1 cellular context compared by ENCODE assay signal in the genomic region with DNA sequence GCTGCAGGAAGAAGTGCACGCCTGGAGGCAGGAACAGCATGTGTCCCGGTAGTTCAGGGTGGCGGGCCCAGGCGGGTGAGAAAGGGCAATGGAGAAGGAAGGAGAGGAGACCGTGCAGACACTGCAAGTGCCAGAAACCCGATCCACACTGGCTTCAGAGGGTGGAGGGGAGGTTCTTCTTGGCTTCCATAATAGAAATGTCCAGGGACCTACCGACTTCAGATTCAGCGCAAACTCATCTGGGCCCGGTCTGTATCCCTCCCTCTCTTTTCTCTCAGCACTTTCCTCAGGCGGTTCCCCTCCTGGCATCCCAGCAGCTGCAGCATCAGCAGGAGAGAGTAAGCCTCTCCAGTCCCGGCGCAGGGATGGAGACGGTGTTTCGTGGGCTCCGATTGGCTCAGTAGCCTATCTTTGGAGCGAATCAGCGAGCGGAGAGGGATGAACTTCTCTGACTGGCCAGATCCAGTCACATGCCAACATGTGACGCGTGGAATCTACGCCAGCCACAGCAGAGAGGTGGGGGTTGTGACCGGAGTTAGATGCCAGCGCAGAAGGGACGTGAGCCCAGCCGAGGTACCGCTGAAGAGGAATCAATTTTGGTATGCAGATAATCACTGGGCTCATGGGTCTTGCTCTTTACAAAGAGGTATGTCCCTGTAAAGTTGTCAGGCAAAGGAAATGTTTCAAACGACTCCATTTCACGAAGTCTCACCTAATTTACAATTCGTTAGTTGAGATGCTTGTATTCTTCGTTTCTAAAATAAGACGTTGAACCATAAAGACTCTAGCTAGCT.
TF ChIP-seq lines count a peak whose summit lies in the region.

No MANE protein-coding gene starts in this region.

TF ChIP-seq in HepG2, 621 proteins besides CTCF, POLR2A, EP300 and RAD21 (continued from another document and continues in another):
- TF ChIP-seq ZFP37 (CRISPR knock-in tag; IDR thresholded peaks at IDR 0.05; ENCODE audit: borderline replicate concordance), result no peak
- TF ChIP-seq SETDB1 (CRISPR knock-in tag; IDR thresholded peaks at IDR 0.05; ENCODE audit: borderline replicate concordance), result no peak
- TF ChIP-seq CCDC6 (CRISPR knock-in tag; IDR thresholded peaks at IDR 0.05), result no peak
- TF ChIP-seq KLF16 (CRISPR knock-in tag; IDR thresholded peaks at IDR 0.05), result peak in 1 of 2 experiments; percentile 43; a peak in 1 of 4 replicates
- TF ChIP-seq, protein P1, sequence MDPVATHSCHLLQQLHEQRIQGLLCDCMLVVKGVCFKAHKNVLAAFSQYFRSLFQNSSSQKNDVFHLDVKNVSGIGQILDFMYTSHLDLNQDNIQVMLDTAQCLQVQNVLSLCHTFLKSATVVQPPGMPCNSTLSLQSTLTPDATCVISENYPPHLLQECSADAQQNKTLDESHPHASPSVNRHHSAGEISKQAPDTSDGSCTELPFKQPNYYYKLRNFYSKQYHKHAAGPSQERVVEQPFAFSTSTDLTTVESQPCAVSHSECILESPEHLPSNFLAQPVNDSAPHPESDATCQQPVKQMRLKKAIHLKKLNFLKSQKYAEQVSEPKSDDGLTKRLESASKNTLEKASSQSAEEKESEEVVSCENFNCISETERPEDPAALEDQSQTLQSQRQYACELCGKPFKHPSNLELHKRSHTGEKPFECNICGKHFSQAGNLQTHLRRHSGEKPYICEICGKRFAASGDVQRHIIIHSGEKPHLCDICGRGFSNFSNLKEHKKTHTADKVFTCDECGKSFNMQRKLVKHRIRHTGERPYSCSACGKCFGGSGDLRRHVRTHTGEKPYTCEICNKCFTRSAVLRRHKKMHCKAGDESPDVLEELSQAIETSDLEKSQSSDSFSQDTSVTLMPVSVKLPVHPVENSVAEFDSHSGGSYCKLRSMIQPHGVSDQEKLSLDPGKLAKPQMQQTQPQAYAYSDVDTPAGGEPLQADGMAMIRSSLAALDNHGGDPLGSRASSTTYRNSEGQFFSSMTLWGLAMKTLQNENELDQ (CRISPR knock-in tag; IDR thresholded peaks at IDR 0.05; ENCODE audit: borderline replicate concordance), result no peak
- no peak for TF ChIP-seq MTF1 (CRISPR knock-in tag; IDR thresholded peaks at IDR 0.05)
- TF ChIP-seq SNAI1 (CRISPR knock-in tag; IDR thresholded peaks at IDR 0.05; ENCODE audit: borderline replicate concordance), result no peak
- TF ChIP-seq IKZF4 (CRISPR knock-in tag; IDR thresholded peaks at IDR 0.05; ENCODE audit: borderline replicate concordance, low read depth, not compliant biosample characterization), result peak; percentile 56
- peak; percentile 45; the same call in 1 of the 2 replicates for TF ChIP-seq NFKB2 (CRISPR knock-in tag; IDR thresholded peaks at IDR 0.05; ENCODE audit: borderline replicate concordance)
- TF ChIP-seq POGZ (CRISPR knock-in tag; IDR thresholded peaks at IDR 0.05), result peak; percentile 58; the same call in 1 of the 2 replicates
- peak; percentile 53; the same call in 1 of the 2 replicates for TF ChIP-seq ZNF724P (CRISPR knock-in tag; IDR thresholded peaks at IDR 0.05; ENCODE audit: borderline replicate concordance)
- no peak for TF ChIP-seq SAFB2 (CRISPR knock-in tag; IDR thresholded peaks at IDR 0.05; ENCODE audit: borderline replicate concordance, low read depth)
- TF ChIP-seq SOX13 (IDR thresholded peaks at IDR 0.05), result no peak
- TF ChIP-seq SOX13 (CRISPR knock-in tag; conservative IDR thresholded peaks at IDR 0.05 in 1 of 2, IDR thresholded peaks at IDR 0.05 in 1 of 2), result no peak
- no peak for TF ChIP-seq MTA1 (CRISPR knock-in tag; IDR thresholded peaks at IDR 0.05; ENCODE audit: borderline replicate concordance)
- TF ChIP-seq ZNF549 (CRISPR knock-in tag; IDR thresholded peaks at IDR 0.05), result no peak
- peak; percentile 64 for TF ChIP-seq SP2 (CRISPR knock-in tag; IDR thresholded peaks at IDR 0.05)
- TF ChIP-seq RELA (CRISPR knock-in tag; IDR thresholded peaks at IDR 0.05), result no peak
- no peak for TF ChIP-seq EEA1 (CRISPR knock-in tag; IDR thresholded peaks at IDR 0.05; ENCODE audit: borderline replicate concordance)
- TF ChIP-seq, protein P2, sequence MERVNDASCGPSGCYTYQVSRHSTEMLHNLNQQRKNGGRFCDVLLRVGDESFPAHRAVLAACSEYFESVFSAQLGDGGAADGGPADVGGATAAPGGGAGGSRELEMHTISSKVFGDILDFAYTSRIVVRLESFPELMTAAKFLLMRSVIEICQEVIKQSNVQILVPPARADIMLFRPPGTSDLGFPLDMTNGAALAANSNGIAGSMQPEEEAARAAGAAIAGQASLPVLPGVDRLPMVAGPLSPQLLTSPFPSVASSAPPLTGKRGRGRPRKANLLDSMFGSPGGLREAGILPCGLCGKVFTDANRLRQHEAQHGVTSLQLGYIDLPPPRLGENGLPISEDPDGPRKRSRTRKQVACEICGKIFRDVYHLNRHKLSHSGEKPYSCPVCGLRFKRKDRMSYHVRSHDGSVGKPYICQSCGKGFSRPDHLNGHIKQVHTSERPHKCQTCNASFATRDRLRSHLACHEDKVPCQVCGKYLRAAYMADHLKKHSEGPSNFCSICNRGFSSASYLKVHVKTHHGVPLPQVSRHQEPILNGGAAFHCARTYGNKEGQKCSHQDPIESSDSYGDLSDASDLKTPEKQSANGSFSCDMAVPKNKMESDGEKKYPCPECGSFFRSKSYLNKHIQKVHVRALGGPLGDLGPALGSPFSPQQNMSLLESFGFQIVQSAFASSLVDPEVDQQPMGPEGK (CRISPR knock-in tag; IDR thresholded peaks at IDR 0.05), result peak; percentile 40; the same call in 1 of the 2 replicates
- no peak for TF ChIP-seq PHF5A (CRISPR knock-in tag; IDR thresholded peaks at IDR 0.05; ENCODE audit: low read depth, unreplicated experiment)
- peak; percentile 54 for TF ChIP-seq HDAC2 (CRISPR knock-in tag; IDR thresholded peaks at IDR 0.05)
- TF ChIP-seq, protein P3, sequence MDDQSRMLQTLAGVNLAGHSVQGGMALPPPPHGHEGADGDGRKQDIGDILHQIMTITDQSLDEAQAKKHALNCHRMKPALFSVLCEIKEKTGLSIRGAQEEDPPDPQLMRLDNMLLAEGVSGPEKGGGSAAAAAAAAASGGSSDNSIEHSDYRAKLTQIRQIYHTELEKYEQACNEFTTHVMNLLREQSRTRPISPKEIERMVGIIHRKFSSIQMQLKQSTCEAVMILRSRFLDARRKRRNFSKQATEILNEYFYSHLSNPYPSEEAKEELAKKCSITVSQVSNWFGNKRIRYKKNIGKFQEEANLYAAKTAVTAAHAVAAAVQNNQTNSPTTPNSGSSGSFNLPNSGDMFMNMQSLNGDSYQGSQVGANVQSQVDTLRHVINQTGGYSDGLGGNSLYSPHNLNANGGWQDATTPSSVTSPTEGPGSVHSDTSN (CRISPR knock-in tag; IDR thresholded peaks at IDR 0.05; ENCODE audit: borderline replicate concordance), result no peak
- TF ChIP-seq, protein P4, sequence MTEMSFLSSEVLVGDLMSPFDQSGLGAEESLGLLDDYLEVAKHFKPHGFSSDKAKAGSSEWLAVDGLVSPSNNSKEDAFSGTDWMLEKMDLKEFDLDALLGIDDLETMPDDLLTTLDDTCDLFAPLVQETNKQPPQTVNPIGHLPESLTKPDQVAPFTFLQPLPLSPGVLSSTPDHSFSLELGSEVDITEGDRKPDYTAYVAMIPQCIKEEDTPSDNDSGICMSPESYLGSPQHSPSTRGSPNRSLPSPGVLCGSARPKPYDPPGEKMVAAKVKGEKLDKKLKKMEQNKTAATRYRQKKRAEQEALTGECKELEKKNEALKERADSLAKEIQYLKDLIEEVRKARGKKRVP (CRISPR knock-in tag; IDR thresholded peaks at IDR 0.05), result no peak
- TF ChIP-seq, protein P5, sequence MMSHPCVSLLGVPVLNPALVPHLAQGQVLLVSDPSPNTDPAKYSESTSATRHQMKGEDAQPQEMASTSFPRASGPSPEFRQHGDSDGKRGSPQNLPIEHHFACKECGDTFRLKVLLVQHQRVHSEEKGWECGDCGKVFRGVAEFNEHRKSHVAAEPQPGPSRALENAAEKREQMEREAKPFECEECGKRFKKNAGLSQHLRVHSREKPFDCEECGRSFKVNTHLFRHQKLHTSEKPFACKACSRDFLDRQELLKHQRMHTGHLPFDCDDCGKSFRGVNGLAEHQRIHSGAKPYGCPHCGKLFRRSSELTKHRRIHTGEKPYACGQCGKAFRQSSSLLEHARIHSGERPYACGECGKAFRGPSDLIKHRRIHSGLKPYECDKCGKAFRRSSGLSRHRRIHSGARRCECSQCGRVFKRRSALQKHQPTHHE (CRISPR knock-in tag; IDR thresholded peaks at IDR 0.05; ENCODE audit: borderline replicate concordance), result no peak
- TF ChIP-seq, protein P6, sequence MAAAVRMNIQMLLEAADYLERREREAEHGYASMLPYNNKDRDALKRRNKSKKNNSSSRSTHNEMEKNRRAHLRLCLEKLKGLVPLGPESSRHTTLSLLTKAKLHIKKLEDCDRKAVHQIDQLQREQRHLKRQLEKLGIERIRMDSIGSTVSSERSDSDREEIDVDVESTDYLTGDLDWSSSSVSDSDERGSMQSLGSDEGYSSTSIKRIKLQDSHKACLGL (CRISPR knock-in tag; IDR thresholded peaks at IDR 0.05), result no peak
- TF ChIP-seq TCF7L2 (IDR thresholded peaks at IDR 0.05; ENCODE audit: low read depth, low read length), result no peak
- TF ChIP-seq ZNF761 (CRISPR knock-in tag; conservative IDR thresholded peaks at IDR 0.05), result no peak
- TF ChIP-seq ZNF3 (CRISPR knock-in tag; IDR thresholded peaks at IDR 0.05), result no peak
- TF ChIP-seq, protein P7, sequence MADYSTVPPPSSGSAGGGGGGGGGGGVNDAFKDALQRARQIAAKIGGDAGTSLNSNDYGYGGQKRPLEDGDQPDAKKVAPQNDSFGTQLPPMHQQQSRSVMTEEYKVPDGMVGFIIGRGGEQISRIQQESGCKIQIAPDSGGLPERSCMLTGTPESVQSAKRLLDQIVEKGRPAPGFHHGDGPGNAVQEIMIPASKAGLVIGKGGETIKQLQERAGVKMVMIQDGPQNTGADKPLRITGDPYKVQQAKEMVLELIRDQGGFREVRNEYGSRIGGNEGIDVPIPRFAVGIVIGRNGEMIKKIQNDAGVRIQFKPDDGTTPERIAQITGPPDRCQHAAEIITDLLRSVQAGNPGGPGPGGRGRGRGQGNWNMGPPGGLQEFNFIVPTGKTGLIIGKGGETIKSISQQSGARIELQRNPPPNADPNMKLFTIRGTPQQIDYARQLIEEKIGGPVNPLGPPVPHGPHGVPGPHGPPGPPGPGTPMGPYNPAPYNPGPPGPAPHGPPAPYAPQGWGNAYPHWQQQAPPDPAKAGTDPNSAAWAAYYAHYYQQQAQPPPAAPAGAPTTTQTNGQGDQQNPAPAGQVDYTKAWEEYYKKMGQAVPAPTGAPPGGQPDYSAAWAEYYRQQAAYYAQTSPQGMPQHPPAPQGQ (CRISPR knock-in tag; IDR thresholded peaks at IDR 0.05; ENCODE audit: borderline replicate concordance), result no peak
- peak; percentile 72; the same call in 1 of the 2 replicates for TF ChIP-seq SALL1 (CRISPR knock-in tag; IDR thresholded peaks at IDR 0.05)
- TF ChIP-seq SMAD9 (CRISPR knock-in tag; IDR thresholded peaks at IDR 0.05), result no peak
- TF ChIP-seq NFATC3 (CRISPR knock-in tag; IDR thresholded peaks at IDR 0.05), result no peak
- TF ChIP-seq, protein P8, sequence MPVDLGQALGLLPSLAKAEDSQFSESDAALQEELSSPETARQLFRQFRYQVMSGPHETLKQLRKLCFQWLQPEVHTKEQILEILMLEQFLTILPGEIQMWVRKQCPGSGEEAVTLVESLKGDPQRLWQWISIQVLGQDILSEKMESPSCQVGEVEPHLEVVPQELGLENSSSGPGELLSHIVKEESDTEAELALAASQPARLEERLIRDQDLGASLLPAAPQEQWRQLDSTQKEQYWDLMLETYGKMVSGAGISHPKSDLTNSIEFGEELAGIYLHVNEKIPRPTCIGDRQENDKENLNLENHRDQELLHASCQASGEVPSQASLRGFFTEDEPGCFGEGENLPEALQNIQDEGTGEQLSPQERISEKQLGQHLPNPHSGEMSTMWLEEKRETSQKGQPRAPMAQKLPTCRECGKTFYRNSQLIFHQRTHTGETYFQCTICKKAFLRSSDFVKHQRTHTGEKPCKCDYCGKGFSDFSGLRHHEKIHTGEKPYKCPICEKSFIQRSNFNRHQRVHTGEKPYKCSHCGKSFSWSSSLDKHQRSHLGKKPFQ (CRISPR knock-in tag; IDR thresholded peaks at IDR 0.05; ENCODE audit: insufficient replicate concordance), result no peak
- TF ChIP-seq, protein P9, sequence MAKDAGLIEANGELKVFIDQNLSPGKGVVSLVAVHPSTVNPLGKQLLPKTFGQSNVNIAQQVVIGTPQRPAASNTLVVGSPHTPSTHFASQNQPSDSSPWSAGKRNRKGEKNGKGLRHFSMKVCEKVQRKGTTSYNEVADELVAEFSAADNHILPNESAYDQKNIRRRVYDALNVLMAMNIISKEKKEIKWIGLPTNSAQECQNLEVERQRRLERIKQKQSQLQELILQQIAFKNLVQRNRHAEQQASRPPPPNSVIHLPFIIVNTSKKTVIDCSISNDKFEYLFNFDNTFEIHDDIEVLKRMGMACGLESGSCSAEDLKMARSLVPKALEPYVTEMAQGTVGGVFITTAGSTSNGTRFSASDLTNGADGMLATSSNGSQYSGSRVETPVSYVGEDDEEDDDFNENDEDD (CRISPR knock-in tag; IDR thresholded peaks at IDR 0.05; ENCODE audit: borderline replicate concordance), result peak; percentile 15; the same call in 1 of the 2 replicates
- no peak for TF ChIP-seq FOXA3 (CRISPR knock-in tag; IDR thresholded peaks at IDR 0.05)
- TF ChIP-seq ZNF703 (CRISPR knock-in tag; IDR thresholded peaks at IDR 0.05; ENCODE audit: borderline replicate concordance), result no peak
- TF ChIP-seq, protein P10, sequence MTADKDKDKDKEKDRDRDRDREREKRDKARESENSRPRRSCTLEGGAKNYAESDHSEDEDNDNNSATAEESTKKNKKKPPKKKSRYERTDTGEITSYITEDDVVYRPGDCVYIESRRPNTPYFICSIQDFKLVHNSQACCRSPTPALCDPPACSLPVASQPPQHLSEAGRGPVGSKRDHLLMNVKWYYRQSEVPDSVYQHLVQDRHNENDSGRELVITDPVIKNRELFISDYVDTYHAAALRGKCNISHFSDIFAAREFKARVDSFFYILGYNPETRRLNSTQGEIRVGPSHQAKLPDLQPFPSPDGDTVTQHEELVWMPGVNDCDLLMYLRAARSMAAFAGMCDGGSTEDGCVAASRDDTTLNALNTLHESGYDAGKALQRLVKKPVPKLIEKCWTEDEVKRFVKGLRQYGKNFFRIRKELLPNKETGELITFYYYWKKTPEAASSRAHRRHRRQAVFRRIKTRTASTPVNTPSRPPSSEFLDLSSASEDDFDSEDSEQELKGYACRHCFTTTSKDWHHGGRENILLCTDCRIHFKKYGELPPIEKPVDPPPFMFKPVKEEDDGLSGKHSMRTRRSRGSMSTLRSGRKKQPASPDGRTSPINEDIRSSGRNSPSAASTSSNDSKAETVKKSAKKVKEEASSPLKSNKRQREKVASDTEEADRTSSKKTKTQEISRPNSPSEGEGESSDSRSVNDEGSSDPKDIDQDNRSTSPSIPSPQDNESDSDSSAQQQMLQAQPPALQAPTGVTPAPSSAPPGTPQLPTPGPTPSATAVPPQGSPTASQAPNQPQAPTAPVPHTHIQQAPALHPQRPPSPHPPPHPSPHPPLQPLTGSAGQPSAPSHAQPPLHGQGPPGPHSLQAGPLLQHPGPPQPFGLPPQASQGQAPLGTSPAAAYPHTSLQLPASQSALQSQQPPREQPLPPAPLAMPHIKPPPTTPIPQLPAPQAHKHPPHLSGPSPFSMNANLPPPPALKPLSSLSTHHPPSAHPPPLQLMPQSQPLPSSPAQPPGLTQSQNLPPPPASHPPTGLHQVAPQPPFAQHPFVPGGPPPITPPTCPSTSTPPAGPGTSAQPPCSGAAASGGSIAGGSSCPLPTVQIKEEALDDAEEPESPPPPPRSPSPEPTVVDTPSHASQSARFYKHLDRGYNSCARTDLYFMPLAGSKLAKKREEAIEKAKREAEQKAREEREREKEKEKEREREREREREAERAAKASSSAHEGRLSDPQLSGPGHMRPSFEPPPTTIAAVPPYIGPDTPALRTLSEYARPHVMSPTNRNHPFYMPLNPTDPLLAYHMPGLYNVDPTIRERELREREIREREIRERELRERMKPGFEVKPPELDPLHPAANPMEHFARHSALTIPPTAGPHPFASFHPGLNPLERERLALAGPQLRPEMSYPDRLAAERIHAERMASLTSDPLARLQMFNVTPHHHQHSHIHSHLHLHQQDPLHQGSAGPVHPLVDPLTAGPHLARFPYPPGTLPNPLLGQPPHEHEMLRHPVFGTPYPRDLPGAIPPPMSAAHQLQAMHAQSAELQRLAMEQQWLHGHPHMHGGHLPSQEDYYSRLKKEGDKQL (CRISPR knock-in tag; IDR thresholded peaks at IDR 0.05; ENCODE audit: low read depth), result no peak
- no peak for TF ChIP-seq YY1 (IDR thresholded peaks at IDR 0.05; ENCODE audit: insufficient read depth, insufficient replicate concordance, low read depth, low read length)
